Comparison of ENCODE assay signal across 29 cellular contexts in genomic region chr2:101403745-101404144, GRCh38. TPM values are rescaled to one million over a fixed set of nuclear protein-coding genes. Genes with fewer than 3 reads are reported as not detected.
"Had no signal": no experiment of that assay in that cellular context is flagged by ENCODE, and none has a peak within 500 bp of the region (broad histone marks: within the 10 kb centered on the region; RNA-seq: fewer than 3 reads in every experiment).

No MANE protein-coding gene starts in this region.

- H3K9me3 Mint-ChIP-seq: mesothelial cell of epicardium, naive B cell had no signal

- H3K4me3 Mint-ChIP-seq: mesothelial cell of epicardium had no signal

- H3K36me3 ChIP-seq: esophagus muscularis mucosa, gastrocnemius medialis, heart right ventricle, left lung, lower lobe of right lung had no signal

- ATAC-seq: gastrocnemius medialis, heart right ventricle, left cardiac atrium, left lung, left ventricle myocardium superior, lower lobe of right lung, mucosa of descending colon had no signal

- H3K36me3 Mint-ChIP-seq: mesothelial cell of epicardium, naive B cell had no signal

- DNase-seq: dermis blood vessel endothelial cell; dorsolateral prefrontal cortex; effector CD4-positive, alpha-beta T cell; effector memory CD4-positive, alpha-beta T cell; foreskin fibroblast; foreskin melanocyte; gastrocnemius medialis; glutamatergic neuron; head of caudate nucleus; heart right ventricle; hippocampal formation; left cardiac atrium; left lung; left ventricle myocardium superior; lower lobe of right lung; mesenchymal stem cell; mucosa of descending colon; naive B cell had no signal

- H3K27ac ChIP-seq: coronary artery, dorsolateral prefrontal cortex, esophagus muscularis mucosa, gastrocnemius medialis, heart right ventricle, left lung, lower lobe of right lung had no signal

- H3K4me3 ChIP-seq: coronary artery, dorsolateral prefrontal cortex, esophagus muscularis mucosa, gastrocnemius medialis, heart right ventricle, left lung, lower lobe of right lung, mucosa of descending colon had no signal

- H3K4me1 Mint-ChIP-seq: mesothelial cell of epicardium had no signal

- H3K27me3 Mint-ChIP-seq: naive B cell had no signal

- H3K27me3 ChIP-seq: dorsolateral prefrontal cortex, esophagus muscularis mucosa had no signal

- FAIRE-seq: colon, endothelial cell of umbilical vein, islet of Langerhans, keratinocyte had no signal

- H3K4me1 ChIP-seq: esophagus muscularis mucosa, gastrocnemius medialis, lower lobe of right lung had no signal

- H3K27ac Mint-ChIP-seq: mesothelial cell of epicardium had no signal

- H3K9me3 ChIP-seq: esophagus muscularis mucosa, gastrocnemius medialis, heart right ventricle, left lung, lower lobe of right lung, mucosa of descending colon had no signal

RNA-seq across cellular contexts. Expression of gene CREG2, which starts 16.4 kb away (rescaled TPM):
- total RNA-seq: epithelial cell of proximal tubule, esophagus muscularis mucosa, gastrocnemius medialis, left cardiac atrium, left lung, left ventricle myocardium superior, lower leg skin, lower lobe of right lung, lung microvascular endothelial cell, mesenteric fat pad had no signal
- polyA plus RNA-seq: heart right ventricle had no signal
